Comparison of ENCODE assay signal across 8 cellular contexts in the genomic region with DNA sequence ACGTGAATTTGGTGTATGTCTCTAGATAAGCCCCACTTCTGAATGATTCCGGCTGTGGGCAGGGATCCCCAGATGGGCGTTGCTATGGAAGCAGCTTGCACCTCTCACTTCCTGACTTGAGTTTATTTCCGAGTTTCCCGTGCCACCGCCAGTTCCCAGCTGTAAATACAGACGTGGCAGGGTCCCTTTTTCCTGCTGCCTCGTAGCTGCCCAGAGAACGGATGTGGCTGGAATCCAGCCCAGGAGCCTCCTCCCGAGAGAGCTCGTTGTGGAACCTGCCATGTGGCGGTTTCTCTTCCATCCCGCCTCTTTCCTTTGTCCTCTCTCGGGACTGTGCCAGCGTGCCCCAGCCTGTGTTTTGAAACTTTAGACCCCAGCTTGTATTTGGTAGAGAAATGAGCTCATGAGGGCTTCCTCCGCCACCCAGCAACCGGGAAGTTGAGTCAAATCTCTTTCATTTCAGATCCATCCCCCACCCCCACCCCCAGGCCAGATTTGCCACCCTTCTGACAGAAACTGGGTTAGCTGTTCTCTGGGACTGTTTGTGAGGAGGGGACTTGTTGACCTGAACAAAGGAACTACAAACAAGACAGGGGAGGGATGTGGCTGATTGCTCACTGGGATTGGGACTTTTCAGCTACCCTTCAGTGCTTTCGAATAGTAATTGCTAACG.
DNase-seq lines count a peak whose midpoint lies in the region; ATAC-seq and TF ChIP-seq lines count a peak whose summit lies in the region.

No MANE protein-coding gene starts in this region.

- H3K4me1 ChIP-seq in BE2C (peaks cover 16% of the 10 kb centered on the region), iPS DF 6.9 (ENCODE audit: control insufficient read depth, insufficient read depth, low read length) (peaks cover 3% of the 10 kb centered on the region; the same call in 1 of the 2 replicates), skeletal muscle satellite cell (ENCODE audit: control insufficient read depth, insufficient read depth, low read length) (peaks cover 57% of the 10 kb centered on the region)

- H3K9me3 ChIP-seq in BE2C (no peaks in the 10 kb centered on the region), iPS DF 6.9 (ENCODE audit: control insufficient read depth, insufficient read depth, low read length) (no peaks in the 10 kb centered on the region), skeletal muscle satellite cell (replicated peaks; ENCODE audit: low read length) (no peaks in the 10 kb centered on the region)

- H3K4me3 ChIP-seq in BE2C (ENCODE audit: low read depth, low read length): peak overlapping the region; percentile 61
- H3K4me3 ChIP-seq in astrocyte of the spinal cord (ENCODE audit: low read depth, low read length): peak overlapping the region; percentile 33
- H3K4me3 ChIP-seq in iPS DF 6.9 (ENCODE audit: low read length): no peak overlapping the region
- peak overlapping the region; percentile 60 for H3K4me3 ChIP-seq in skeletal muscle satellite cell (ENCODE audit: low read length)

- ATAC-seq in GM19023 (IDR thresholded peaks at IDR 0.05; ENCODE audit: unreplicated experiment): no peak

- H3K36me3 ChIP-seq in BE2C (peaks cover 3% of the 10 kb centered on the region; the same call in 1 of the 2 replicates), iPS DF 6.9 (ENCODE audit: control insufficient read depth, insufficient read depth, low read length) (no peaks in the 10 kb centered on the region), skeletal muscle satellite cell (ENCODE audit: insufficient read depth, low read length) (no peaks in the 10 kb centered on the region)

- TF ChIP-seq CTCF in BE2C (IDR thresholded peaks at IDR 0.05; ENCODE audit: low read depth, low read length) (no peak), astrocyte of the spinal cord (IDR thresholded peaks at IDR 0.05; ENCODE audit: low read depth, low read length) (no peak)

- peak overlapping the region; percentile 80 for H3K4me2 ChIP-seq in skeletal muscle satellite cell (ENCODE audit: low read length)

- WGBS in iPS DF 6.9 (ENCODE audit: insufficient coverage, insufficient read length): no CpG with 5 or more reads among the region's 19 CpGs

- peak overlapping the region; percentile 87 for H3K9ac ChIP-seq in skeletal muscle satellite cell (ENCODE audit: low read depth, low read length)

- peak overlapping the region; percentile 10 for H3K27ac ChIP-seq in iPS DF 6.9 (ENCODE audit: low read length)

- in situ Hi-C loops in astrocyte of the spinal cord (cut with HindIII; ENCODE audit: low sequenced_read_pairs): no loop called here

- DNase-seq in BE2C (peak; percentile 87), H4 (ENCODE audit: low spot score) (peak; percentile 95), NCI-H774 (lab: John Stamatoyannopoulos, UW) (peak; percentile 61), astrocyte of the spinal cord (ENCODE audit: low read depth, low spot score) (peak; percentile 94), iPS DF 6.9 (ENCODE audit: low read depth, low spot score) (no peak), NOMO-1 (lab: John Stamatoyannopoulos, UW; ENCODE audit: unreplicated experiment in 2 of 2) (no peak)

- H3K27me3 ChIP-seq in BE2C: no peaks in the 10 kb centered on the region
- no peaks in the 10 kb centered on the region for H3K27me3 ChIP-seq in iPS DF 6.9 (ENCODE audit: control insufficient read depth, insufficient read depth, low read length)
- H3K27me3 ChIP-seq in skeletal muscle satellite cell (ENCODE audit: control insufficient read depth, insufficient read depth, low read length): no peaks in the 10 kb centered on the region

Comparison
In these comparisons a context has a peak if more than half of its experiments do, and no peak if none do; other contexts are left out.
1. DNase-seq: peak in BE2C (single experiment), H4 (single experiment), NCI-H774 (single experiment) and astrocyte of the spinal cord (single experiment); none in iPS DF 6.9 (single experiment) and NOMO-1 (0 of 2).